ENCODE assay signal across 8 cellular contexts in genomic region chr1:45584351-45585109, GRCh38. TPM values are rescaled to one million over a fixed set of nuclear protein-coding genes. Genes with fewer than 3 reads are reported as not detected.
DNase-seq lines count a peak whose midpoint lies in the region; FAIRE-seq and TF ChIP-seq lines count a peak whose summit lies in the region.

No MANE protein-coding gene starts in this region.

- H3K27ac ChIP-seq in GM23248 (peak overlapping the region; percentile 81), RWPE1 (peak overlapping the region; percentile 96)

- H3K4me3 Mint-ChIP-seq in nephron, result peak overlapping the region; percentile 93 to 96 (median 96)

- H3K9me3 Mint-ChIP-seq in nephron, result no peaks in the 10 kb centered on the region

- peaks cover 12% of the 10 kb centered on the region for H3F3A ChIP-seq in GM23248 (ENCODE audit: insufficient read depth)

- H3K4me3 ChIP-seq in GM23248, result peak overlapping the region; percentile 98
- H3K4me3 ChIP-seq in fibroblast of the aortic adventitia (ENCODE audit: low read depth, low read length), result peak overlapping the region; percentile 81

- H3K27me3 Mint-ChIP-seq in nephron (ENCODE audit: low read depth), result no peaks in the 10 kb centered on the region

- H3K36me3 Mint-ChIP-seq in nephron (ENCODE audit: low read depth), result no peaks in the 10 kb centered on the region

- no peaks in the 10 kb centered on the region for H3K9me2 ChIP-seq in GM23248 (ENCODE audit: insufficient read depth)

- peaks cover 49% of the 10 kb centered on the region for H3K79me2 ChIP-seq in GM23248 (ENCODE audit: insufficient read depth)

- H3K4me2 ChIP-seq in GM23248 (ENCODE audit: unreplicated experiment), result peak overlapping the region; percentile 97

- peak overlapping the region; percentile 85 for H3K9ac ChIP-seq in GM23248

- POLR2A ChIA-PET in RWPE1 (lab: Yijun Ruan, JAX; ENCODE audit: low non-redundant PET), result interaction anchor here (0.5 to 0.7 kb wide), 2 partner anchors 39 to 281 kb away, joined by 3 read pairs; no protein-coding TSS in a partner anchor

- TF ChIP-seq CTCF in D721Med (IDR thresholded peaks at IDR 0.05; ENCODE audit: insufficient read depth, missing control alignments) (peak; percentile 10), RWPE1 (conservative IDR thresholded peaks at IDR 0.05; ENCODE audit: low read depth) (no peak), fibroblast of the aortic adventitia (IDR thresholded peaks at IDR 0.05; ENCODE audit: insufficient read depth, low read length) (peak; percentile 7), nephron (IDR thresholded peaks at IDR 0.05; ENCODE audit: unreplicated experiment in 3 of 3) (peak in 1 of 3 experiments; percentile 33)

- DNase-seq in D721Med (ENCODE audit: insufficient read length, low spot score), result peak; percentile 59
- peak; percentile 96 for DNase-seq in GM23248
- peak; percentile 92 for DNase-seq in M059J (ENCODE audit: low read depth)
- DNase-seq in RWPE1 (ENCODE audit: low spot score), result peak; percentile 94
- DNase-seq in activated T-helper 9 cell treated with anti-CD3 and anti-CD28 coated beads, Interleukin-2, amount 50 U/mL, for 16 hours (ENCODE audit: low read depth), result peak; percentile 80
- peak; percentile 81 for DNase-seq in fibroblast of the aortic adventitia (ENCODE audit: low read depth)
- DNase-seq in stimulated activated naive CD4-positive, alpha-beta T cell treated with Interleukin-2 at 50 U/mL for 16 hours (lab: John Stamatoyannopoulos, UW), result peak; percentile 89

- no peaks in the 10 kb centered on the region for H4K20me1 ChIP-seq in GM23248 (ENCODE audit: insufficient read depth)

- in situ Hi-C loops in GM23248 (cut with MboI), result no loop called here

- CTCF ChIA-PET in RWPE1 (lab: Yijun Ruan, JAX), result interaction anchor here (0.7 kb wide), 2 partner anchors 93 to 581 kb away, joined by 3 read pairs; no protein-coding TSS in a partner anchor

- WGBS in GM23248 (ENCODE audit: low coverage in 1 of 2, low lambda C conversion rate in 2 of 2, missing lambda C conversion rate in 2 of 2), 2 experiments, result 0 to 1% methylated on average over 25 to 58 of the region's 59 CpGs

- H3K36me3 ChIP-seq in GM23248 (ENCODE audit: low read depth), result no peaks in the 10 kb centered on the region

- peak overlapping the region; percentile 100 for H2AFZ ChIP-seq in GM23248

- no peaks in the 10 kb centered on the region for H3K9me3 ChIP-seq in GM23248 (ENCODE audit: low read depth)

- no peak for FAIRE-seq in D721Med (lab: Jason Lieb, UNC)

- peak overlapping the region; percentile 87 to 98 (median 96) for H3K27ac Mint-ChIP-seq in nephron

- H3K4me1 Mint-ChIP-seq in nephron, result peaks cover 23% of the 10 kb centered on the region

- peaks cover 16% of the 10 kb centered on the region for H3K4me1 ChIP-seq in GM23248 (ENCODE audit: insufficient read depth)

- H3K27me3 ChIP-seq in GM23248 (replicated peaks; ENCODE audit: insufficient read depth), result no peaks in the 10 kb centered on the region

RNA-seq across cellular contexts. Expression of gene NASP, which starts 0.7 kb away (rescaled TPM):
- 30.3 and 37.3 TPM in 2 replicates for total RNA-seq in GM23248 (2014; rRNA removed; shearing (Covaris generic))
- 38.2 and 39.1 TPM in 2 replicates for polyA plus RNA-seq in GM23248 (2016; fragmentation: Nextera tagmentation; extraction: Ambion mirVana)
- 104 and 120 TPM in 2 replicates for total RNA-seq in M059J (2014; rRNA removed; shearing (Covaris generic))
- 57.1 and 118 TPM in 2 replicates for total RNA-seq in fibroblast of the aortic adventitia (ENCODE audit: low replicate concordance)

RNA-seq across cellular contexts. Expression of gene AKR1A1, which starts 33.9 kb away (rescaled TPM):
- total RNA-seq in GM23248 (2014; rRNA removed; shearing (Covaris generic)), result 76.3 and 86.9 TPM in 2 replicates
- polyA plus RNA-seq in GM23248 (2016; fragmentation: Nextera tagmentation; extraction: Ambion mirVana), result 106 and 108 TPM in 2 replicates
- 71.2 and 88.4 TPM in 2 replicates for total RNA-seq in M059J (2014; rRNA removed; shearing (Covaris generic))
- 128 and 174 TPM in 2 replicates for total RNA-seq in fibroblast of the aortic adventitia (ENCODE audit: low replicate concordance)

RNA-seq across cellular contexts. Expression of gene CCDC17, which starts 39.3 kb away (rescaled TPM):
- 0.76 and 1.4 TPM in 2 replicates for total RNA-seq in GM23248 (2014; rRNA removed; shearing (Covaris generic))
- polyA plus RNA-seq in GM23248 (2016; fragmentation: Nextera tagmentation; extraction: Ambion mirVana), result 0.25 TPM in 1 of 2 replicates, not detected in the other
- total RNA-seq in M059J (2014; rRNA removed; shearing (Covaris generic)), result 0.10 TPM in 2 replicates
- 0.72 and 4.0 TPM in 2 replicates for total RNA-seq in fibroblast of the aortic adventitia (ENCODE audit: low replicate concordance)

Comparison
In these comparisons a context has a peak if more than half of its experiments do, and no peak if none do; other contexts are left out.
1. Peak in every context shown above with its lines: DNase-seq, H3K4me3 ChIP-seq and H3K27ac ChIP-seq.